8 cellular contexts compared by ENCODE assay signal in genomic region chr12:49346659-49347306, GRCh38. TPM values are rescaled to one million over a fixed set of nuclear protein-coding genes. Genes with fewer than 3 reads are reported as not detected.
DNase-seq lines count a peak whose midpoint lies in the region; ATAC-seq and TF ChIP-seq lines count a peak whose summit lies in the region.

TSS of gene DNAJC22 (plus strand) at chr12:49346888. CDS start at chr12:49348873, 1,985 bp downstream.

- H3K4me1 Mint-ChIP-seq in activated CD4-positive, alpha-beta T cell treated with anti-CD3 and anti-CD28 coated beads for 36 hours, result peaks cover 41% of the 10 kb centered on the region
- H3K4me1 Mint-ChIP-seq in type B pancreatic cell (ENCODE audit: unreplicated experiment), result peaks cover 8% of the 10 kb centered on the region

- no peaks in the 10 kb centered on the region for H3K9me3 ChIP-seq in breast epithelium

- POLR2A ChIA-PET in activated CD4-positive, alpha-beta T cell treated with anti-CD3 and anti-CD28 coated beads for 36 hours (lab: Charles Lee), result interaction anchor here (1.4 kb wide), 1 partner anchor 20 kb away, joined by 6 read pairs; the partner anchor contains the start of gene SPATS2

- H3K23ac ChIP-seq in mesendoderm (ENCODE audit: low read length), result no peak within 1 kb of the TSS

- no peak within 1 kb of the TSS for H4K5ac ChIP-seq in mesendoderm (ENCODE audit: low read length)

- peak within 1 kb of the TSS; percentile 37 for H3K9ac ChIP-seq in mesendoderm (ENCODE audit: low read length)

- H3K4me3 Mint-ChIP-seq in activated CD4-positive, alpha-beta T cell treated with anti-CD3 and anti-CD28 coated beads for 36 hours, result peak within 1 kb of the TSS; percentile 29
- peak within 1 kb of the TSS; percentile 84 for H3K4me3 Mint-ChIP-seq in type B pancreatic cell

- peak within 1 kb of the TSS; percentile 52 for H3K4me2 ChIP-seq in mesendoderm (ENCODE audit: low read length)

- intact Hi-C loops in activated CD4-positive, alpha-beta T cell treated with anti-CD3 and anti-CD28 coated beads for 36 hours (cut with DNase I, micrococcal nuclease), result loop anchor here in 1 of 2 experiments (1.0 to 5.0 kb wide), 3 partner anchors 58 to 369 kb away; partner anchors contain the start of gene WNT1
- intact Hi-C loops in breast epithelium (cut with DNase I; ENCODE audit: low total_unique reads), result loop anchor here (10.0 kb wide), 1 partner anchor 168 kb away; no protein-coding TSS in a partner anchor

- peak within 1 kb of the TSS; percentile 75 for H3K56ac ChIP-seq in mesendoderm (ENCODE audit: low read length)

- no peak within 1 kb of the TSS for H2BK15ac ChIP-seq in mesendoderm (replicated peaks; ENCODE audit: low read depth)

- CTCF ChIA-PET in activated CD4-positive, alpha-beta T cell treated with anti-CD3 and anti-CD28 coated beads for 36 hours (lab: Charles Lee), result interaction anchor here (0.6 to 9.4 kb wide), 31 partner anchors 11 to 363 kb away, joined by 3 to 168 read pairs (median 5); partner anchors contain the start of genes PRPH, SPATS2 and TROAP

- TF ChIP-seq POLR2A in breast epithelium (IDR thresholded peaks at IDR 0.05), result no peak

- H3K27ac ChIP-seq in breast epithelium (no peak within 1 kb of the TSS), mesendoderm (ENCODE audit: low read depth, low read length) (no peak within 1 kb of the TSS)

- no peak within 1 kb of the TSS for H3K4ac ChIP-seq in mesendoderm (ENCODE audit: low read depth, low read length)

- TF ChIP-seq CTCF in breast epithelium (IDR thresholded peaks at IDR 0.05) (no peak), type B pancreatic cell (conservative IDR thresholded peaks at IDR 0.05) (no peak)

- H3K36me3 ChIP-seq in breast epithelium (no peaks in the 10 kb centered on the region), mesendoderm (ENCODE audit: control insufficient read depth, insufficient read depth, low read length) (no peaks in the 10 kb centered on the region)

- peaks cover 14 to 37% of the 10 kb centered on the region in 2 donors for H3K27me3 ChIP-seq in breast epithelium
- H3K27me3 ChIP-seq in mesendoderm (ENCODE audit: insufficient read depth, low read length, poor library complexity), result peaks cover 31% of the 10 kb centered on the region

- no peak within 1 kb of the TSS for H2BK120ac ChIP-seq in mesendoderm (ENCODE audit: low read depth, low read length)

- H2AK5ac ChIP-seq in mesendoderm (ENCODE audit: low read length), result no peak within 1 kb of the TSS

- no peaks in the 10 kb centered on the region for H3K9me3 Mint-ChIP-seq in activated CD4-positive, alpha-beta T cell treated with anti-CD3 and anti-CD28 coated beads for 36 hours (ENCODE audit: low read depth)
- H3K9me3 Mint-ChIP-seq in type B pancreatic cell, result no peaks in the 10 kb centered on the region

- no peak for ATAC-seq in activated CD4-positive, alpha-beta T cell treated with anti-CD3 and anti-CD28 coated beads for 36 hours
- ATAC-seq in GM18517 (IDR thresholded peaks at IDR 0.05; ENCODE audit: unreplicated experiment) (no peak), GM18870 (IDR thresholded peaks at IDR 0.05; ENCODE audit: unreplicated experiment) (no peak)

- no peaks in the 10 kb centered on the region for H3K79me2 ChIP-seq in mesendoderm (ENCODE audit: control insufficient read depth, insufficient read depth, low read length)

- no peak within 1 kb of the TSS for H4K8ac ChIP-seq in mesendoderm (ENCODE audit: low read depth, low read length)

- H3K79me1 ChIP-seq in mesendoderm (ENCODE audit: low read length), result no peaks in the 10 kb centered on the region

- H3K4me1 ChIP-seq in breast epithelium (peaks cover 23% of the 10 kb centered on the region in 2 donors), mesendoderm (ENCODE audit: control insufficient read depth, low read depth, low read length) (peaks cover 5% of the 10 kb centered on the region)

- WGBS in mesendoderm (ENCODE audit: extremely low coverage, insufficient coverage, low lambda C conversion rate), result no CpG with 5 or more reads among the region's 47 CpGs

- no peak within 1 kb of the TSS for H3K18ac ChIP-seq in mesendoderm (ENCODE audit: low read length)

- H3K4me3 ChIP-seq in breast epithelium, result peak within 1 kb of the TSS; percentile 27 to 69 (median 52)
- H3K4me3 ChIP-seq in mesendoderm (ENCODE audit: low read length), result peak within 1 kb of the TSS; percentile 33

- no peak within 1 kb of the TSS for H3K27ac Mint-ChIP-seq in activated CD4-positive, alpha-beta T cell treated with anti-CD3 and anti-CD28 coated beads for 36 hours
- H3K27ac Mint-ChIP-seq in type B pancreatic cell, result peak within 1 kb of the TSS; percentile 29

- no peaks in the 10 kb centered on the region for H3K36me3 Mint-ChIP-seq in activated CD4-positive, alpha-beta T cell treated with anti-CD3 and anti-CD28 coated beads for 36 hours (ENCODE audit: low read depth)
- no peaks in the 10 kb centered on the region for H3K36me3 Mint-ChIP-seq in type B pancreatic cell

- H3K27me3 Mint-ChIP-seq in activated CD4-positive, alpha-beta T cell treated with anti-CD3 and anti-CD28 coated beads for 36 hours, result peaks cover 52% of the 10 kb centered on the region
- H3K27me3 Mint-ChIP-seq in type B pancreatic cell, result peaks cover 65% of the 10 kb centered on the region

- H2BK5ac ChIP-seq in mesendoderm (ENCODE audit: low read length), result no peak within 1 kb of the TSS

- peak; percentile 64 for DNase-seq in activated CD4-positive, alpha-beta T cell treated with anti-CD3 and anti-CD28 coated beads for 36 hours
- DNase-seq in activated CD4-positive, alpha-beta T cell treated with anti-CD3 and anti-CD28 coated beads for 1 hour, result no peak
- DNase-seq in NCI-H774 (lab: John Stamatoyannopoulos, UW) (peak; percentile 31), breast epithelium (ENCODE audit: low spot score in 2 of 2) (peak in 1 of 2 donors; percentile 16), mesendoderm (peak; percentile 61), type B pancreatic cell (ENCODE audit: extremely low spot score, unreplicated experiment) (peak; percentile 67)

RNA-seq across cellular contexts. Expression of gene DNAJC22, which starts in this region (rescaled TPM):
- under 1 TPM in 1 of 2 experiments, not detected in 1; 0.05 TPM for total RNA-seq in activated CD4-positive, alpha-beta T cell treated with anti-CD3 and anti-CD28 coated beads for 36 hours
- 1 to 10 TPM in 2 of 3 donors, not detected in 1; 3.6 to 5.0 TPM for total RNA-seq in breast epithelium
- polyA plus RNA-seq in mesendoderm (2013, experiment 1 of 2), result 0.41 TPM
- polyA plus RNA-seq in mesendoderm (2013, experiment 2 of 2), result 0.32 TPM
- total RNA-seq in type B pancreatic cell (ENCODE audit: low replicate concordance), result 3.6 and 5.0 TPM in 2 replicates

Comparison
In these comparisons a context has a peak if more than half of its experiments do, and no peak if none do; other contexts are left out.
1. Peak in DNase-seq in activated CD4-positive, alpha-beta T cell treated with anti-CD3 and anti-CD28 coated beads for 36 hours; RNA of the gene not detected or under 1 TPM.